25 cellular contexts compared by ENCODE assay signal in the genomic region with DNA sequence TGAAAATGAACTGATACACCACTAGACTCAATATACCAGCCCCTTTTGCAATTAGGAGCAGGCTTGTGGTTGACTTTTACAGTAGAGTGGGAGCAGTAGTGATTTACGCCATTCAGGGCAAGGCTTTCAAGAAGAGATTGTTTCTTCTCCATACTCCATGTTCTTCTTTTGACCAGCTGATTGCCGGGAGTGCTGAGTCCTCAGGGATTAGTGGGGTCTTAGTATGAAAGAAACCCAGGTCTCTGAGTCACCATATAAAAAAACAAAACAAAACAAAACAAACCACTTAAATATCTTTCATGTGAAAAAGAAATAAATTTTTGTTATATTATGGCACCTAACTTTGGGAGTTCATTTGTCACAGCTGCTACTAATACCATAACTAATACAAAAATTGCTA.
"Had no signal": no experiment of that assay in that cellular context is flagged by ENCODE, and none has a peak within 500 bp of the region (broad histone marks: within the 10 kb centered on the region; RNA-seq: fewer than 3 reads in every experiment).

No MANE protein-coding gene starts in this region.

- H3K4me1 ChIP-seq: gastrocnemius medialis, prostate gland, tibial nerve had no signal

- H3K9me3 ChIP-seq: esophagus muscularis mucosa, gastrocnemius medialis, pancreas, prostate gland, sigmoid colon, tibial nerve had no signal

- H3K4me3 ChIP-seq: esophagus muscularis mucosa, gastrocnemius medialis, pancreas, prostate gland, sigmoid colon, tibial nerve had no signal

- H3K27me3 ChIP-seq: brain microvascular endothelial cell, esophagus muscularis mucosa, gastrocnemius medialis, pancreas, sigmoid colon, tibial nerve had no signal

- DNase-seq: activated CD4-positive, alpha-beta memory T cell treated with anti-CD3 and anti-CD28 coated beads, Interleukin-2, amount 10 ng/mL, durations not matched to agents 7 days and 5 days; activated CD4-positive, alpha-beta T cell treated with anti-CD3 and anti-CD28 coated beads for 48 hours; activated naive CD4-positive, alpha-beta T cell treated with Interleukin-2 at 50 U/mL for 16 hours; activated T-cell treated with anti-CD3 and anti-CD28 coated beads, Interleukin-2, amount 50 U/mL, for 48 hours; aorta; brain microvascular endothelial cell; caudate nucleus; dermis blood vessel endothelial cell; effector CD4-positive, alpha-beta T cell; gastrocnemius medialis; glutamatergic neuron; left cardiac atrium; left ventricle myocardium superior; mammary epithelial cell; naive thymus-derived CD4-positive, alpha-beta T cell; pancreas; retina; sigmoid colon; stimulated activated CD4-positive, alpha-beta T cell treated with anti-CD3 and anti-CD28 coated beads, Interleukin-2, amount 100 ng/mL, for 48 hours; stimulated activated naive CD4-positive, alpha-beta T cell treated with Interleukin-2 at 50 U/mL for 16 hours; WERI-Rb-1 had no signal

- H3K27ac ChIP-seq: brain microvascular endothelial cell, esophagus muscularis mucosa, gastrocnemius medialis, pancreas, prostate gland, sigmoid colon, tibial nerve, WERI-Rb-1 had no signal

- ATAC-seq: activated CD4-positive, CD25-positive, alpha-beta regulatory T cell treated with anti-CD3 and anti-CD28 coated beads, Interleukin-2, amount 50 U/mL, for 24 hours; gastrocnemius medialis; left cardiac atrium; left ventricle myocardium superior; naive thymus-derived CD4-positive, alpha-beta T cell; pancreas had no signal

- H3K36me3 ChIP-seq: brain microvascular endothelial cell, esophagus muscularis mucosa, gastrocnemius medialis, pancreas, prostate gland, sigmoid colon, tibial nerve, WERI-Rb-1 had no signal
